9 cellular contexts compared by ENCODE assay signal in the genomic region with DNA sequence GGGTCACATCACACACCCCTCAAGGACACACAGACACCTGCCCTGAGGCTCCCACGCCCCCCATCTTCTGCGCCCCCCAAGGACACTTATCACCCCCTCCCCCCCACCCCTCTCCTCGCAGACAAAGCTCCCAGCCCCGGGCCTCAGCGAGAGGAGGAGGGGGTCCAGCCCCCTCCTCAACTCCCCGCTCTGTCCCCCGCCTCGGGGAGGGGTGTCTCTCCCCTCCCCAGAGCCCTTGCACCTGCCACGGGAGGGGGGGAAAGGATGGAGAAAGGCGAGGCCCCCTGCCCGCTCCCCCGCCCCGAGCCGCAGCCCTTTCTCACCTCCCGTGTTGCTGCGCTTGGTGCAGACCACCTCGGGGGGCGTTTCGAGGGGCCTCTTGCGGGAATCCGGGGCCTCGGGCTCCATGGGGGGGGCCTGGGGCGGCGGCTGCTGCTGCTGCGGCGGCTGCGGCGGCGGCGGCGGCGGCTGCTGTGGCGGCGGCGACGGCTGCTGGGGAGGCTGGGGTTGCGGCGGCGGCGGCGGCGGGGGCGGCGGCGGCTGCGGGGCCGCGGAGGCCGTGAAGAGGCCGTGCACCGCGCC. TPM values are rescaled to one million over a fixed set of nuclear protein-coding genes. Genes with fewer than 3 reads are reported as not detected.
DNase-seq lines count a peak whose midpoint lies in the region; ATAC-seq and TF ChIP-seq lines count a peak whose summit lies in the region.
"Had no signal": no experiment of that assay in that cellular context is flagged by ENCODE, and none has a peak within 500 bp of the region (broad histone marks: within the 10 kb centered on the region; RNA-seq: fewer than 3 reads in every experiment).

No MANE protein-coding gene starts in this region.

- ATAC-seq in left lung (no peak), thoracic aorta (ENCODE audit: insufficient number of reproducible peaks, low FRiP score, low read depth) (no peak), HG03520 (IDR thresholded peaks at IDR 0.05; ENCODE audit: unreplicated experiment) (no peak)
- ATAC-seq in activated CD8-positive, alpha-beta T cell treated with anti-CD3 and anti-CD28 coated beads, Interleukin-2, amount 10 ng/mL, durations not matched to agents 7 days and 5 days = no peak

- H3K4me1 ChIP-seq in left lung (peaks cover 0 to 10% of the 10 kb centered on the region in 2 donors), thoracic aorta (ENCODE audit: control insufficient read depth in 1 of 2, low read depth in 2 of 2) (no peaks in the 10 kb centered on the region)

- H3K36me3 Mint-ChIP-seq in activated T-cell treated with anti-CD3 and anti-CD28 coated beads, Interleukin-2, amount 50 U/mL, for 24 hours (ENCODE audit: low read depth) = no peaks in the 10 kb centered on the region
- no peaks in the 10 kb centered on the region for H3K36me3 Mint-ChIP-seq in activated CD8-positive, alpha-beta T cell treated with anti-CD3 and anti-CD28 coated beads, Interleukin-2, amount 10 ng/mL, durations not matched to agents 7 days and 5 days (ENCODE audit: low read depth)

- peak; percentile 24 for DNase-seq in activated T-cell treated with anti-CD3 and anti-CD28 coated beads, Interleukin-2, amount 50 U/mL, for 1 hour
- DNase-seq in activated T-cell treated with anti-CD3 and anti-CD28 coated beads, Interleukin-2, amount 50 U/mL, for 24 hours = no peak
- DNase-seq in astrocyte of the spinal cord (ENCODE audit: low read depth, low spot score) (no peak), left lung (peak in 1 of 2 donors; percentile 54), thoracic aorta (ENCODE audit: low spot score) (no peak), mucosa of gallbladder (ENCODE audit: low spot score) (no peak)
- DNase-seq in activated CD8-positive, alpha-beta T cell treated with anti-CD3 and anti-CD28 coated beads, Interleukin-2, amount 10 ng/mL, durations not matched to agents 7 days and 5 days = no peak

- POLR2A ChIA-PET in activated CD8-positive, alpha-beta T cell treated with anti-CD3 and anti-CD28 coated beads, Interleukin-2, amount 10 ng/mL, durations not matched to agents 7 days and 5 days (lab: Charles Lee) = no interaction called here

- in situ Hi-C loops in astrocyte of the spinal cord (cut with HindIII; ENCODE audit: low sequenced_read_pairs) = no loop called here

- H3K27me3 Mint-ChIP-seq in activated T-cell treated with anti-CD3 and anti-CD28 coated beads, Interleukin-2, amount 50 U/mL, for 24 hours = peaks cover 83% of the 10 kb centered on the region
- peaks cover 52% of the 10 kb centered on the region for H3K27me3 Mint-ChIP-seq in activated CD8-positive, alpha-beta T cell treated with anti-CD3 and anti-CD28 coated beads, Interleukin-2, amount 10 ng/mL, durations not matched to agents 7 days and 5 days (ENCODE audit: low read depth)

- TF ChIP-seq CTCF in astrocyte of the spinal cord (IDR thresholded peaks at IDR 0.05; ENCODE audit: low read depth, low read length) (no peak), left lung (IDR thresholded peaks at IDR 0.05) (no peak), thoracic aorta (IDR thresholded peaks at IDR 0.05) (no peak)

- intact Hi-C loops in left lung (cut with DNase I) = no loop called here

- CTCF ChIA-PET in activated CD8-positive, alpha-beta T cell treated with anti-CD3 and anti-CD28 coated beads, Interleukin-2, amount 10 ng/mL, durations not matched to agents 7 days and 5 days (lab: Charles Lee) = no interaction called here

- H3K4me3 ChIP-seq in astrocyte of the spinal cord (ENCODE audit: low read depth, low read length) = peak overlapping the region; percentile 24
- H3K4me3 ChIP-seq in left lung = peak overlapping the region in 1 of 2 donors; percentile 46
- H3K4me3 ChIP-seq in thoracic aorta = peak overlapping the region; percentile 45

- H3K27ac ChIP-seq in left lung (peak overlapping the region; percentile 15 to 50), thoracic aorta (no peak overlapping the region)

- H3K9me3 Mint-ChIP-seq in activated T-cell treated with anti-CD3 and anti-CD28 coated beads, Interleukin-2, amount 50 U/mL, for 24 hours = no peaks in the 10 kb centered on the region
- H3K9me3 Mint-ChIP-seq in activated CD8-positive, alpha-beta T cell treated with anti-CD3 and anti-CD28 coated beads, Interleukin-2, amount 10 ng/mL, durations not matched to agents 7 days and 5 days (ENCODE audit: insufficient read depth) = no peaks in the 10 kb centered on the region

- no peak overlapping the region for H3K4me3 Mint-ChIP-seq in activated T-cell treated with anti-CD3 and anti-CD28 coated beads, Interleukin-2, amount 50 U/mL, for 24 hours
- no peak overlapping the region for H3K4me3 Mint-ChIP-seq in activated CD8-positive, alpha-beta T cell treated with anti-CD3 and anti-CD28 coated beads, Interleukin-2, amount 10 ng/mL, durations not matched to agents 7 days and 5 days

- peaks cover 37 to 92% of the 10 kb centered on the region in 2 donors for H3K27me3 ChIP-seq in left lung
- H3K27me3 ChIP-seq in thoracic aorta (replicated peaks; ENCODE audit: insufficient read depth) = peaks cover 11% of the 10 kb centered on the region

- H3K4me1 Mint-ChIP-seq in activated T-cell treated with anti-CD3 and anti-CD28 coated beads, Interleukin-2, amount 50 U/mL, for 24 hours (ENCODE audit: low read depth) = peaks cover 14% of the 10 kb centered on the region
- H3K4me1 Mint-ChIP-seq in activated CD8-positive, alpha-beta T cell treated with anti-CD3 and anti-CD28 coated beads, Interleukin-2, amount 10 ng/mL, durations not matched to agents 7 days and 5 days (ENCODE audit: low read depth) = peaks cover 19% of the 10 kb centered on the region

- H3K9me3 ChIP-seq in left lung (no peaks in the 10 kb centered on the region), thoracic aorta (no peaks in the 10 kb centered on the region)

- H3K36me3 ChIP-seq in left lung (no peaks in the 10 kb centered on the region), thoracic aorta (no peaks in the 10 kb centered on the region)

- H3K27ac Mint-ChIP-seq in activated T-cell treated with anti-CD3 and anti-CD28 coated beads, Interleukin-2, amount 50 U/mL, for 24 hours = no peak overlapping the region
- H3K27ac Mint-ChIP-seq in activated CD8-positive, alpha-beta T cell treated with anti-CD3 and anti-CD28 coated beads, Interleukin-2, amount 10 ng/mL, durations not matched to agents 7 days and 5 days = no peak overlapping the region

RNA-seq across cellular contexts. Expression of gene NOVA2, which starts 0.6 kb away (rescaled TPM):
- total RNA-seq in left lung (10 to 100 TPM in 1 of 2 donors, 1 to 10 TPM in 1; 6.4 to 12.6 TPM), thoracic aorta (1 to 10 TPM; 2.6 to 6.4 TPM), mucosa of gallbladder (3.1 TPM)
- total RNA-seq in activated CD8-positive, alpha-beta T cell treated with anti-CD3 and anti-CD28 coated beads, Interleukin-2, amount 10 ng/mL, durations not matched to agents 7 days and 5 days = not detected

RNA-seq across cellular contexts. Expression of gene CCDC61, which starts 22.2 kb away (rescaled TPM):
- 10 to 100 TPM; 15.9 to 17.3 TPM for total RNA-seq in left lung
- 10 to 100 TPM; 14.7 to 16.9 TPM for total RNA-seq in thoracic aorta
- total RNA-seq in mucosa of gallbladder = 24.1 TPM
- total RNA-seq in activated CD8-positive, alpha-beta T cell treated with anti-CD3 and anti-CD28 coated beads, Interleukin-2, amount 10 ng/mL, durations not matched to agents 7 days and 5 days = 10 to 100 TPM; 26.3 to 29.2 TPM

RNA-seq across cellular contexts. Expression of gene PGLYRP1, which starts 49.8 kb away (rescaled TPM):
- total RNA-seq in left lung (1 to 10 TPM in 1 of 2 donors, under 1 TPM in 1; 0.38 to 6.3 TPM), thoracic aorta (not detected), mucosa of gallbladder (not detected)
- total RNA-seq in activated CD8-positive, alpha-beta T cell treated with anti-CD3 and anti-CD28 coated beads, Interleukin-2, amount 10 ng/mL, durations not matched to agents 7 days and 5 days = not detected
- total RNA-seq: HT1080 had no signal

RNA-seq across cellular contexts. Expression of gene NANOS2, which starts 58.5 kb away (rescaled TPM):
- not detected for total RNA-seq in left lung
- total RNA-seq in thoracic aorta = not detected
- total RNA-seq in mucosa of gallbladder = not detected
- total RNA-seq in activated CD8-positive, alpha-beta T cell treated with anti-CD3 and anti-CD28 coated beads, Interleukin-2, amount 10 ng/mL, durations not matched to agents 7 days and 5 days = not detected
- total RNA-seq: HT1080 had no signal

Comparison
In these comparisons a context has a peak if more than half of its experiments do, and no peak if none do; other contexts are left out.
1. H3K27ac ChIP-seq: peak in left lung (2 of 2); none in thoracic aorta (0 of 2).